Comparison of ENCODE assay signal across 8 cellular contexts in genomic region chr11:88463301-88463700, GRCh38.
A peak's percentile ranks its signal among the peaks of the same experiment; 100 is the strongest.
DNase-seq lines count a peak whose midpoint lies in the region; ATAC-seq, FAIRE-seq and TF ChIP-seq lines count a peak whose summit lies in the region.
"Not testable (repeated sequence)": the region's sequence is repeated elsewhere in the genome, so short reads cannot be mapped to it uniquely, and the experiment has no call there.

No MANE protein-coding gene starts in this region.

- dilution Hi-C loops in IMR-90 (cut with HindIII; ENCODE audit: low sequenced_read_pairs, unreplicated experiment): not testable (repeated sequence)

- CTCF ChIA-PET in IMR-90 (lab: Yijun Ruan, JAX); K562 (lab: Yijun Ruan, JAX; ENCODE audit: low intra/inter-chr PET ratio): not testable (repeated sequence)

- not testable (repeated sequence) for H3K27me3 ChIP-seq in BLaER1; DND-41 (ENCODE audit: insufficient read depth, low read length, poor library complexity); IMR-90 (ENCODE audit: control insufficient read depth, insufficient read depth, low read length); Loucy (ENCODE audit: insufficient read depth, low read length, poor library complexity, severe bottlenecking); K562 (ENCODE audit: control insufficient read depth in 2 of 2, insufficient read depth in 2 of 2, low read length in 2 of 2); mesenchymal stem cell (ENCODE audit: control insufficient read depth in 1 of 2, insufficient read depth in 1 of 2, low read length in 2 of 2); neuronal stem cell (ENCODE audit: control insufficient read depth in 3 of 3, insufficient read depth in 3 of 3, low read depth in 1 of 3, low read length in 3 of 3)

- not testable (repeated sequence) for H3K9ac ChIP-seq in BLaER1; DND-41 (ENCODE audit: low read depth, low read length); IMR-90 (ENCODE audit: low read depth, low read length); Loucy (ENCODE audit: low read depth, low read length, poor library complexity, severe bottlenecking); K562 (ENCODE audit: insufficient read depth in 1 of 2, low read depth in 2 of 2, low read length in 2 of 2); mesenchymal stem cell (ENCODE audit: low read length); neuronal stem cell (ENCODE audit: low read depth, low read length, poor library complexity)

- H3K79me2 ChIP-seq in DND-41 (ENCODE audit: insufficient read depth, low read length); Loucy (ENCODE audit: insufficient read depth, low read length); K562 (ENCODE audit: control insufficient read depth, insufficient read depth, low read length): not testable (repeated sequence)

- 0 out of 3 replicates have a peak overlapping the region, but pooled peaks have one; percentile 39 for H2BK15ac ChIP-seq in IMR-90 (ENCODE audit: low read depth, low read length)
- H2BK15ac ChIP-seq in mesenchymal stem cell (ENCODE audit: low read depth, poor library complexity, severe bottlenecking); neuronal stem cell (ENCODE audit: low read length): not testable (repeated sequence)

- H3K27ac ChIP-seq in BLaER1; DND-41 (ENCODE audit: low read length); IMR-90 (ENCODE audit: insufficient read depth, low read length); K562 (ENCODE audit: extremely low read depth, low read depth, low read length); mesenchymal stem cell (ENCODE audit: low read length, poor library complexity, severe bottlenecking); neuronal stem cell (replicated peaks; ENCODE audit: low read length): not testable (repeated sequence)

- WGBS in IMR-90 (ENCODE audit: extremely low coverage in 2 of 2, insufficient read length in 1 of 2), 2 experiments: 81% methylated on average over 3 of the region's 6 CpGs; no CpG with 5 or more reads in 1 of the 2 experiments
- WGBS in K562 (ENCODE audit: insufficient coverage, low coverage, missing lambda C conversion rate): 29% methylated on average over 5 of the region's 6 CpGs
- WGBS in mesenchymal stem cell: 78% methylated on average over 6 of the region's 6 CpGs
- WGBS in neuronal stem cell (ENCODE audit: extremely low coverage in 2 of 2, insufficient read length in 2 of 2, insufficient replicate concordance in 1 of 2), 2 donors: no CpG with 5 or more reads among the region's 6 CpGs

- H3K4me2 ChIP-seq in BLaER1 (0 out of 2 replicates have a peak overlapping the region, but pooled peaks have one; percentile 8), Loucy (ENCODE audit: low read depth, low read length, poor library complexity, severe bottlenecking) (peak overlapping the region; percentile 14)
- not testable (repeated sequence) for H3K4me2 ChIP-seq in DND-41 (ENCODE audit: insufficient read depth, low read length); IMR-90 (ENCODE audit: low read depth, low read length); K562 (ENCODE audit: insufficient read depth, low read length); mesenchymal stem cell (ENCODE audit: low read length, poor library complexity, severe bottlenecking); neuronal stem cell (ENCODE audit: insufficient read depth, low read length, poor library complexity, severe bottlenecking)

- not testable (repeated sequence) for H2AK5ac ChIP-seq in IMR-90 (ENCODE audit: low read depth, low read length); mesenchymal stem cell (ENCODE audit: low read length, severe bottlenecking); neuronal stem cell (ENCODE audit: low read depth, low read length)

- H3K36me3 ChIP-seq in BLaER1; DND-41 (ENCODE audit: insufficient read depth, low read length); IMR-90 (ENCODE audit: control insufficient read depth, insufficient read depth, low read length); Loucy (ENCODE audit: insufficient read depth, low read length); K562 (ENCODE audit: control insufficient read depth, insufficient read depth, low read length); mesenchymal stem cell (ENCODE audit: control insufficient read depth in 1 of 2, insufficient read depth in 2 of 2, low read depth in 1 of 2, low read length in 2 of 2); neuronal stem cell (replicated peaks in 1 of 2; ENCODE audit: control insufficient read depth in 2 of 2, insufficient read depth in 2 of 2, low read length in 2 of 2): not testable (repeated sequence)

- H2BK120ac ChIP-seq in IMR-90 (ENCODE audit: low read depth, low read length); mesenchymal stem cell (ENCODE audit: low read depth, low read length); neuronal stem cell (ENCODE audit: low read depth, low read length): not testable (repeated sequence)

- H3F3A ChIP-seq in Loucy (ENCODE audit: low read depth): not testable (repeated sequence)

- intact Hi-C loops in IMR-90 (cut with micrococcal nuclease); K562 (cut with micrococcal nuclease): not testable (repeated sequence)

- not testable (repeated sequence) for FAIRE-seq in K562 (lab: Jason Lieb, UNC)

- TF ChIP-seq RAD21 in IMR-90 (IDR thresholded peaks at IDR 0.05; ENCODE audit: low read length); K562 (CRISPR knock-in tag; conservative IDR thresholded peaks at IDR 0.05 in 1 of 2, IDR thresholded peaks at IDR 0.05 in 1 of 2): not testable (repeated sequence)

- H3K14ac ChIP-seq in IMR-90 (replicated peaks; ENCODE audit: low read depth, low read length); mesenchymal stem cell (ENCODE audit: low read length in 2 of 2); neuronal stem cell (ENCODE audit: low read length): not testable (repeated sequence)

- H3K9me2 ChIP-seq in Loucy (replicated peaks; ENCODE audit: low read depth, low read length): not testable (repeated sequence)

- not testable (repeated sequence) for H2AFZ ChIP-seq in DND-41 (ENCODE audit: low read depth, low read length); IMR-90 (replicated peaks; ENCODE audit: low read length, poor library complexity); Loucy (ENCODE audit: low read length); mesenchymal stem cell (ENCODE audit: low read depth, low read length)
- H2AFZ ChIP-seq in K562 (ENCODE audit: low read depth, low read length) (peak overlapping the region; percentile 70; the same call in 1 of the 2 replicates), neuronal stem cell (ENCODE audit: low read length) (peak overlapping the region; percentile 53)

- H3K4me3 ChIP-seq in BLaER1; DND-41 (ENCODE audit: low read depth in 1 of 2, low read length in 2 of 2); IMR-90 (ENCODE audit: insufficient read depth, low read depth, low read length); Jurkat, Clone E6-1 (ENCODE audit: low read length); Loucy (ENCODE audit: low read length, poor library complexity, severe bottlenecking); K562; mesenchymal stem cell (ENCODE audit: insufficient read depth in 1 of 2, low read depth in 1 of 2, low read length in 2 of 2); neuronal stem cell (ENCODE audit: low read length in 2 of 2): not testable (repeated sequence)

- not testable (repeated sequence) for H3K9me1 ChIP-seq in IMR-90 (ENCODE audit: insufficient read depth, low read length); K562 (ENCODE audit: control insufficient read depth, insufficient read depth, low read length)

- not testable (repeated sequence) for H2BK20ac ChIP-seq in IMR-90 (ENCODE audit: low read depth, low read length)

- not testable (repeated sequence) for H4K20me1 ChIP-seq in BLaER1; DND-41 (ENCODE audit: insufficient read depth, low read length); IMR-90 (ENCODE audit: insufficient read depth, low read length); Loucy (ENCODE audit: insufficient read depth, low read length, poor library complexity, severe bottlenecking); K562 (replicated peaks; ENCODE audit: control insufficient read depth, insufficient read depth, low read length)

- H3K56ac ChIP-seq in IMR-90 (ENCODE audit: extremely low read depth, insufficient read depth, low read length): not testable (repeated sequence)

- peaks cover 15% of the 10 kb centered on the region for H3K9me3 ChIP-seq in BLaER1
- H3K9me3 ChIP-seq in DND-41 (ENCODE audit: insufficient read depth, low read length, severe bottlenecking); IMR-90 (ENCODE audit: control insufficient read depth, insufficient read depth, low read length); Loucy (ENCODE audit: insufficient read depth, low read depth, low read length); K562 (replicated peaks; ENCODE audit: control insufficient read depth, insufficient read depth, low read depth, low read length); mesenchymal stem cell (ENCODE audit: control insufficient read depth, low read length); neuronal stem cell (replicated peaks in 1 of 2; ENCODE audit: control insufficient read depth in 2 of 2, insufficient read depth in 1 of 2, low read depth in 1 of 2, low read length in 2 of 2): not testable (repeated sequence)

- H3K4ac ChIP-seq in IMR-90 (ENCODE audit: low read depth, low read length); mesenchymal stem cell (ENCODE audit: low read depth in 1 of 2, low read length in 2 of 2); neuronal stem cell (ENCODE audit: low read length): not testable (repeated sequence)

- not testable (repeated sequence) for H2AK9ac ChIP-seq in IMR-90 (replicated peaks; ENCODE audit: low read depth, low read length, poor library complexity)

- in situ Hi-C loops in IMR-90 (cut with MboI; ENCODE audit: low sequenced_read_pairs); K562 (cut with MboI): not testable (repeated sequence)

- H2BK12ac ChIP-seq in mesenchymal stem cell (ENCODE audit: low read length in 2 of 2); neuronal stem cell (ENCODE audit: low read length): not testable (repeated sequence)

- BruUV-seq in IMR-90 (replicated peaks; lab: Mats Ljungman, UMichigan); K562 (replicated peaks; lab: Mats Ljungman, UMichigan): not testable (repeated sequence)

- H2BK5ac ChIP-seq in IMR-90 (ENCODE audit: low read depth, low read length, poor library complexity, severe bottlenecking); mesenchymal stem cell (ENCODE audit: low read depth, low read length, poor library complexity, severe bottlenecking); neuronal stem cell (ENCODE audit: low read length): not testable (repeated sequence)

- not testable (repeated sequence) for TF ChIP-seq EP300 in K562 (IDR thresholded peaks at IDR 0.05; ENCODE audit: low read length)

- H3K23ac ChIP-seq in IMR-90 (ENCODE audit: low read depth, low read length); mesenchymal stem cell (ENCODE audit: low read length in 2 of 2); neuronal stem cell (ENCODE audit: low read depth, low read length, poor library complexity): not testable (repeated sequence)

- not testable (repeated sequence) for H4K91ac ChIP-seq in IMR-90 (ENCODE audit: insufficient read depth, low read depth, low read length); mesenchymal stem cell (ENCODE audit: low read length); neuronal stem cell (ENCODE audit: low read depth, low read length, poor library complexity)

- POLR2A ChIA-PET in IMR-90 (lab: Charles Lee; ENCODE audit: unreplicated experiment); K562 (lab: Yijun Ruan, JAX): not testable (repeated sequence)

- not testable (repeated sequence) for TF ChIP-seq POLR2A in IMR-90 (IDR thresholded peaks at IDR 0.05; ENCODE audit: low read depth, low read length); K562 (conservative IDR thresholded peaks at IDR 0.05)

- not testable (repeated sequence) for H4K8ac ChIP-seq in IMR-90 (ENCODE audit: low read depth in 2 of 2, low read length in 2 of 2); neuronal stem cell (ENCODE audit: low read depth, low read length)
- peak overlapping the region; percentile 37 for H4K8ac ChIP-seq in mesenchymal stem cell (ENCODE audit: low read length)

- H3K4me1 ChIP-seq in BLaER1; DND-41 (ENCODE audit: insufficient read depth, low read length); IMR-90 (ENCODE audit: control insufficient read depth, insufficient read depth, low read length); Loucy (ENCODE audit: insufficient read depth, low read length, poor library complexity, severe bottlenecking); K562 (replicated peaks in 1 of 2; ENCODE audit: control insufficient read depth in 2 of 2, insufficient read depth in 2 of 2, low read length in 2 of 2); mesenchymal stem cell (ENCODE audit: control insufficient read depth, insufficient read depth, low read depth, low read length); neuronal stem cell (ENCODE audit: control insufficient read depth in 2 of 2, insufficient read depth in 1 of 2, low read depth in 1 of 2, low read length in 2 of 2): not testable (repeated sequence)

- peak; percentile 62 for DNase-seq in DND-41
- not testable (repeated sequence) for DNase-seq in IMR-90; K562 (ENCODE audit: extremely low read depth in 1 of 4, low spot score in 3 of 4); mesenchymal stem cell; neuronal stem cell (ENCODE audit: low spot score)
- DNase-seq in Jurkat, Clone E6-1 (ENCODE audit: low read depth, low spot score): peak; percentile 52

- H4K5ac ChIP-seq in IMR-90 (ENCODE audit: low read depth, low read length): not testable (repeated sequence)

- TF ChIP-seq CTCF in DND-41 (IDR thresholded peaks at IDR 0.05; ENCODE audit: borderline replicate concordance, extremely low read depth, low read length, poor library complexity, severe bottlenecking): peak; percentile 15
- not testable (repeated sequence) for TF ChIP-seq CTCF in IMR-90 (conservative IDR thresholded peaks at IDR 0.05; ENCODE audit: low read depth, low read length); Loucy (conservative IDR thresholded peaks at IDR 0.05; ENCODE audit: low read length); K562 (IDR thresholded peaks at IDR 0.05 in 2 of 3, conservative IDR thresholded peaks at IDR 0.05 in 1 of 3; ENCODE audit: insufficient read depth in 2 of 3, low read depth in 1 of 3, low read length in 3 of 3)

- not testable (repeated sequence) for H3K79me1 ChIP-seq in IMR-90 (ENCODE audit: low read depth in 1 of 2, low read length in 2 of 2); mesenchymal stem cell (replicated peaks; ENCODE audit: low read length, poor library complexity, severe bottlenecking); neuronal stem cell (ENCODE audit: low read depth, low read length)

- H3K18ac ChIP-seq in IMR-90 (ENCODE audit: low read depth, low read length); mesenchymal stem cell (ENCODE audit: low read depth in 1 of 2, low read length in 2 of 2); neuronal stem cell (ENCODE audit: low read length): not testable (repeated sequence)

- ATAC-seq in DND-41 (ENCODE audit: insufficient read depth, low read depth): peak; percentile 76; the same call in 2 of the 3 replicates
- ATAC-seq in IMR-90 (ENCODE audit: low read depth); K562: not testable (repeated sequence)
